In the genomic region with DNA sequence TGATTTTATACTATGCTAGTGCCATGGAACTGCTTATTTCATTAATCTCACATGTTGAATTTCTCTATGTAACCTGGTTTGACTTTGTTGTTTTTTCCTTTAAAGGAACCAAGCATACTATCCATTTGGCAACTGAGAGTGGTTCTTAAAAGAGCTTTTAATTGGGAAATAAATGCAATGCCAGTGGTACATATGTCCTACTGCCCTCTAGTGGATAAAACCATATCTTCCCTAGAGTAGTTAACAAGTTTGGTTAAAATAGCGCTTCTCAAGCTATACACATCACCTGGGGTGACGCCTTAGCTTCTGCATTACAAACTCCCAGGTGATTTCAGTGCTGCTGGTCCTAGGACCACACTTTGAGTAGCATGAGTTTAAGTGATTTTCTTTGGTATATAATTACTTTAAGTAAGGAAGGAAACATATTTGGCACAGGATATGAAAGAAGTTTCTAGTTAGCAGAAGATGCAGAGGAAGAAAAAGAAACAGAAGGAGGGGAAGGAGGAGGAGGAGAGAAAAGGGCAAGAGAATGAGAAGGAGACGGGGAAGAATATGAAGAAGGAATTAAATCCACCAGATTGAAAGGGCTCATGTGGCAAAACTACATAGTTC, we compare ENCODE assay signal across 8 cellular contexts. TPM values are rescaled to one million over a fixed set of nuclear protein-coding genes. Genes with fewer than 3 reads are reported as not detected.
A peak's percentile ranks its signal among the peaks of the same experiment; 100 is the strongest.
DNase-seq lines count a peak whose midpoint lies in the region; ATAC-seq and TF ChIP-seq lines count a peak whose summit lies in the region.

No MANE protein-coding gene starts in this region.

- no peak for TF ChIP-seq POLR2A in gastrocnemius medialis (IDR thresholded peaks at IDR 0.05)

- H3K27me3 ChIP-seq in Karpas-422 (ENCODE audit: low read length), result no peaks in the 10 kb centered on the region
- no peaks in the 10 kb centered on the region for H3K27me3 ChIP-seq in gastrocnemius medialis

- H3K9me3 ChIP-seq in Karpas-422 (ENCODE audit: low read length) (no peaks in the 10 kb centered on the region), gastrocnemius medialis (no peaks in the 10 kb centered on the region)

- H3K4me3 ChIP-seq in Karpas-422 (ENCODE audit: low read length) (no peak overlapping the region), gastrocnemius medialis (no peak overlapping the region)

- H3K36me3 ChIP-seq in Karpas-422 (ENCODE audit: insufficient read depth, low read length) (no peaks in the 10 kb centered on the region), gastrocnemius medialis (no peaks in the 10 kb centered on the region)

- no peaks in the 10 kb centered on the region for H4K20me1 ChIP-seq in Karpas-422 (ENCODE audit: insufficient read depth, low read depth, low read length)

- in situ Hi-C loops in gastrocnemius medialis (cut with MboI; ENCODE audit: low sequenced_read_pairs in 4 of 4), result no loop called here

- no peak overlapping the region for H3K4me2 ChIP-seq in Karpas-422 (ENCODE audit: low read depth, low read length, poor library complexity, severe bottlenecking)

- CTCF ChIA-PET in T-cell (lab: Charles Lee), result interaction anchor here (0.7 to 1.0 kb wide), 2 partner anchors 20 to 701 kb away, joined by 3 read pairs; no protein-coding TSS in a partner anchor

- H3K9ac ChIP-seq in Karpas-422 (ENCODE audit: low read length), result no peak overlapping the region

- peak; percentile 74 for ATAC-seq in GM21447 (IDR thresholded peaks at IDR 0.05; ENCODE audit: unreplicated experiment)
- ATAC-seq in T-cell (replicated peaks in 1 of 4), result no peak
- ATAC-seq in gastrocnemius medialis, result no peak

- POLR2A ChIA-PET in T-cell (lab: Charles Lee), result no interaction called here

- H3K27ac Mint-ChIP-seq in glutamatergic neuron (ENCODE audit: unreplicated experiment) (no peak overlapping the region), T-cell (no peak overlapping the region)

- no peaks in the 10 kb centered on the region for H3K9me2 ChIP-seq in Karpas-422 (replicated peaks; ENCODE audit: insufficient read depth, low read length)

- intact Hi-C loops in gastrocnemius medialis (cut with DNase I; ENCODE audit: low total_unique reads), result no loop called here

- no peak overlapping the region for H3K27ac ChIP-seq in Karpas-422 (ENCODE audit: low read length)
- H3K27ac ChIP-seq in gastrocnemius medialis, result no peak overlapping the region

- H3K4me3 Mint-ChIP-seq in glutamatergic neuron (ENCODE audit: unreplicated experiment), result no peak overlapping the region
- H3K4me3 Mint-ChIP-seq in T-cell, result no peak overlapping the region

- H3K36me3 Mint-ChIP-seq in glutamatergic neuron (ENCODE audit: unreplicated experiment) (no peaks in the 10 kb centered on the region), T-cell (no peaks in the 10 kb centered on the region)

- TF ChIP-seq CTCF in glutamatergic neuron (IDR thresholded peaks at IDR 0.05; ENCODE audit: partially characterized antibody, unreplicated experiment), result peak; percentile 77
- TF ChIP-seq CTCF in gastrocnemius medialis (IDR thresholded peaks at IDR 0.05 in 4 of 5, conservative IDR thresholded peaks at IDR 0.05 in 1 of 5), result peak in 2 of 5 experiments; percentile 32 to 43

- H3K4me1 ChIP-seq in Karpas-422 (ENCODE audit: low read length), result peaks cover 4% of the 10 kb centered on the region; the same call in 1 of the 2 replicates
- no peaks in the 10 kb centered on the region for H3K4me1 ChIP-seq in gastrocnemius medialis

- H3K9me3 Mint-ChIP-seq in glutamatergic neuron (ENCODE audit: unreplicated experiment) (no peaks in the 10 kb centered on the region), T-cell (no peaks in the 10 kb centered on the region)

- H3K27me3 Mint-ChIP-seq in glutamatergic neuron (ENCODE audit: unreplicated experiment) (no peaks in the 10 kb centered on the region), T-cell (no peaks in the 10 kb centered on the region)

- peak; percentile 47 for DNase-seq in COR-L47 (lab: John Stamatoyannopoulos, UW)
- DNase-seq in Karpas-422, result peak; percentile 80
- DNase-seq in SK-N-DZ (ENCODE audit: low spot score), result peak; percentile 41
- DNase-seq in glutamatergic neuron, result no peak
- DNase-seq in stromal cell of bone marrow (ENCODE audit: low read depth), result peak; percentile 59
- DNase-seq in T-cell, result no peak
- no peak for DNase-seq in gastrocnemius medialis

- H3K4me1 Mint-ChIP-seq in glutamatergic neuron (ENCODE audit: low read depth, unreplicated experiment), result no peaks in the 10 kb centered on the region
- H3K4me1 Mint-ChIP-seq in T-cell, result no peaks in the 10 kb centered on the region

- H2AFZ ChIP-seq in Karpas-422 (ENCODE audit: low read length), result no peak overlapping the region

- H3K79me2 ChIP-seq in Karpas-422 (ENCODE audit: low read length), result no peaks in the 10 kb centered on the region

RNA-seq across cellular contexts. Expression of a gene that starts 56.8 kb away (rescaled TPM):
- not detected in 2 replicates for total RNA-seq in Karpas-422 (2014; rRNA removed; shearing (Covaris generic); ENCODE audit: low replicate concordance)
- 46.8 and 56.5 TPM in 2 replicates for polyA plus RNA-seq in SK-N-DZ (2014; cell fraction: cytosol; rRNA removed)
- 20.9 and 23.0 TPM in 2 replicates for polyA plus RNA-seq in SK-N-DZ (2014; cell fraction: nucleus; rRNA removed)
- total RNA-seq in glutamatergic neuron (ENCODE audit: unreplicated experiment), result not detected
- total RNA-seq in T-cell, result not detected
- 1 to 10 TPM in 1 of 4 donors, under 1 TPM in 2, not detected in 1; 0.23 to 2.6 (median 0.76) TPM for total RNA-seq in gastrocnemius medialis

Comparison
In these comparisons a context has a peak if more than half of its experiments do, and no peak if none do; other contexts are left out.
1. DNase-seq: peak in COR-L47 (single experiment), Karpas-422 (single experiment), SK-N-DZ (single experiment) and stromal cell of bone marrow (single experiment); none in glutamatergic neuron (single experiment), T-cell (0 of 34) and gastrocnemius medialis (0 of 2).